Comparison of ENCODE assay signal across 21 cellular contexts in the genomic region with DNA sequence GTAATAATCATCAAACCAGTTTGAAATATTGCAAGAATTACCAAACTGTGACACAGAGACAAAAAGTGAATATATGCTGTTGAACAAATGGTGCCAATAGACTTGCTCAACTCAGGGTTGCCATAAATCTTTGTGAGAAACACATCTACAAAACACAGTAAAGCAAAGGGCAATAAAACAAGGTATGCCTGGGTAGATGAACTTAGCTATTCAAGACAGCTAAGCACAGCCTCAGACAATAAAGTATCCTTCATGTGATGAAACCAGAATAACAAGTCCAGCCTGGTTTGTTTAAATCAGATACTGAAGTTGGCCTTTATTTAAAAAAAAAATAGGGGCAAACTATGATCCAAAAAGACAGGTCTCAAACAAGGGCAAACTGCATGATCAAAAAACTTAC. TPM values are rescaled to one million over a fixed set of nuclear protein-coding genes. Genes with fewer than 3 reads are reported as not detected.
"Had no signal": no experiment of that assay in that cellular context is flagged by ENCODE, and none has a peak within 500 bp of the region (broad histone marks: within the 10 kb centered on the region; RNA-seq: fewer than 3 reads in every experiment).

No MANE protein-coding gene starts in this region.

- H3K4me1 ChIP-seq: adrenal gland, ascending aorta had no signal

- H3K9me3 ChIP-seq: adrenal gland, ascending aorta, esophagus muscularis mucosa, gastrocnemius medialis, thoracic aorta had no signal

- DNase-seq: activated CD4-positive, alpha-beta T cell treated with anti-CD3 and anti-CD28 coated beads for 1 hour; activated CD4-positive, alpha-beta T cell treated with anti-CD3 and anti-CD28 coated beads, Interleukin-2, amount 50 U/mL, for 1 hour; activated CD8-positive, alpha-beta T cell treated with anti-CD3 and anti-CD28 coated beads, Interleukin-2, amount 10 ng/mL, durations not matched to agents 7 days and 5 days; adrenal gland; central memory CD4-positive, alpha-beta T cell; dermis blood vessel endothelial cell; effector CD8-positive, alpha-beta T cell; gastrocnemius medialis; hypothalamus; naive B cell; nucleus accumbens; posterior cingulate gyrus; stimulated activated CD4-positive, alpha-beta T cell treated with anti-CD3 and anti-CD28 coated beads, Interleukin-2, amount 100 ng/mL, for 48 hours; stimulated activated CD8-positive, alpha-beta memory T cell treated with anti-CD3 and anti-CD28 coated beads, Interleukin-4, amount 100 ng/mL, for 48 hours; stimulated activated naive CD4-positive, alpha-beta T cell had no signal

- H3K9me3 Mint-ChIP-seq: activated T-helper 17 cell treated with anti-CD3 and anti-CD28 coated beads, Interleukin-2, amount 50 U/mL, for 72 hours; naive B cell had no signal

- ATAC-seq: activated CD8-positive, alpha-beta T cell treated with anti-CD3 and anti-CD28 coated beads, Interleukin-2, amount 10 ng/mL, durations not matched to agents 7 days and 5 days; activated T-helper 17 cell treated with anti-CD3 and anti-CD28 coated beads, Interleukin-2, amount 50 U/mL, for 72 hours; gastrocnemius medialis; sciatic nerve had no signal

- H3K27me3 Mint-ChIP-seq: activated naive CD8-positive, alpha-beta T cell; activated T-helper 17 cell treated with anti-CD3 and anti-CD28 coated beads, Interleukin-2, amount 50 U/mL, for 72 hours; naive B cell had no signal

- H3K27ac ChIP-seq: adrenal gland, ascending aorta, esophagus muscularis mucosa, gastrocnemius medialis, thoracic aorta had no signal

- H3K4me3 Mint-ChIP-seq: activated CD8-positive, alpha-beta T cell treated with anti-CD3 and anti-CD28 coated beads, Interleukin-2, amount 10 ng/mL, durations not matched to agents 7 days and 5 days; activated naive CD8-positive, alpha-beta T cell; activated T-helper 17 cell treated with anti-CD3 and anti-CD28 coated beads, Interleukin-2, amount 50 U/mL, for 72 hours; naive B cell had no signal

- H3K4me3 ChIP-seq: adrenal gland, ascending aorta, esophagus muscularis mucosa, gastrocnemius medialis, thoracic aorta had no signal

- H3K27ac Mint-ChIP-seq: activated CD8-positive, alpha-beta T cell treated with anti-CD3 and anti-CD28 coated beads, Interleukin-2, amount 10 ng/mL, durations not matched to agents 7 days and 5 days; activated naive CD8-positive, alpha-beta T cell; activated T-helper 17 cell treated with anti-CD3 and anti-CD28 coated beads, Interleukin-2, amount 50 U/mL, for 72 hours had no signal

RNA-seq across cellular contexts. Expression of a gene that starts 58.4 kb away (rescaled TPM):
- total RNA-seq: ascending aorta, dermis blood vessel endothelial cell had no signal
